1 cellular context compared by ENCODE assay signal in the genomic region with DNA sequence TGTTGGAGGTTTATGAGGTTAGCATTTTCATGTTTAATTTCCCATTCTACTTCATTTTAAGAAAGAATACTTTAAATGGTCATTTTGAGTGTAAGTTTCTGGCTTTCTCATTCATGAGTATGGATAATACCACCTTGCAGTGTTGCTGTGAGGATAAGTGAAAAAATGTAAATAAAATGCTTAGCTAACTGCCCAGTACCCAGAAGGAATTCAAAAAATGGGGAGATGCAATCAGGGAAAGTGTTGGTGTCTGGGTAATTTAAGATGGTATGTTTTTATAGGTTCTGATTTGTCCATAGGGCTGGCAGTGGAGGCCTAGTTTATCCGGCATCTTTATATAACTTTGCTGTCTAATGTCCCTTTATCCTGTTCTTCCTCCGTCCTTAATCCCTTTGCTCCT.
TF ChIP-seq lines count a peak whose summit lies in the region.

No MANE protein-coding gene starts in this region.

TF ChIP-seq in HepG2, 621 proteins besides CTCF, POLR2A, EP300 and RAD21 (continued from another document):
- TF ChIP-seq, protein P1, sequence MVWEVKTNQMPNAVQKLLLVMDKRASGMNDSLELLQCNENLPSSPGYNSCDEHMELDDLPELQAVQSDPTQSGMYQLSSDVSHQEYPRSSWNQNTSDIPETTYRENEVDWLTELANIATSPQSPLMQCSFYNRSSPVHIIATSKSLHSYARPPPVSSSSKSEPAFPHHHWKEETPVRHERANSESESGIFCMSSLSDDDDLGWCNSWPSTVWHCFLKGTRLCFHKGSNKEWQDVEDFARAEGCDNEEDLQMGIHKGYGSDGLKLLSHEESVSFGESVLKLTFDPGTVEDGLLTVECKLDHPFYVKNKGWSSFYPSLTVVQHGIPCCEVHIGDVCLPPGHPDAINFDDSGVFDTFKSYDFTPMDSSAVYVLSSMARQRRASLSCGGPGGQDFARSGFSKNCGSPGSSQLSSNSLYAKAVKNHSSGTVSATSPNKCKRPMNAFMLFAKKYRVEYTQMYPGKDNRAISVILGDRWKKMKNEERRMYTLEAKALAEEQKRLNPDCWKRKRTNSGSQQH (CRISPR knock-in tag; IDR thresholded peaks at IDR 0.05; ENCODE audit: low read depth): no peak
- TF ChIP-seq FLYWCH1 (CRISPR knock-in tag; IDR thresholded peaks at IDR 0.05) (no peak), ZNF329 (CRISPR knock-in tag; IDR thresholded peaks at IDR 0.05; ENCODE audit: low read depth) (no peak)
